In genomic region chr12:65534105-65534841, GRCh38 we compare ENCODE assay signal across 20 cellular contexts.
A peak's percentile ranks its signal among the peaks of the same experiment; 100 is the strongest.
DNase-seq lines count a peak whose midpoint lies in the region; FAIRE-seq and TF ChIP-seq lines count a peak whose summit lies in the region.
"Had no signal": no experiment of that assay in that cellular context is flagged by ENCODE, and none has a peak within 500 bp of the region (broad histone marks: within the 10 kb centered on the region; RNA-seq: fewer than 3 reads in every experiment).

No MANE protein-coding gene starts in this region.

- H3K79me2 ChIP-seq in Loucy (ENCODE audit: insufficient read depth, low read length): no peaks in the 10 kb centered on the region
- no peaks in the 10 kb centered on the region for H3K79me2 ChIP-seq in H1 (ENCODE audit: control insufficient read depth in 1 of 2, insufficient read depth in 2 of 2, low read length in 2 of 2)
- H3K79me2 ChIP-seq: parathyroid adenoma had no signal

- TF ChIP-seq POLR2A in H1 (IDR thresholded peaks at IDR 0.05; ENCODE audit: control extremely low read depth in 1 of 2, low read depth in 2 of 2, low read length in 2 of 2) (no peak), GM12891 (IDR thresholded peaks at IDR 0.05; ENCODE audit: low read depth, low read length) (no peak)

- POLR2A ChIA-PET in H1 (lab: Charles Lee; ENCODE audit: partially characterized antibody): no interaction called here

- H2BK120ac ChIP-seq in H1 (replicated peaks; ENCODE audit: low read depth, low read length): no peak overlapping the region

- FAIRE-seq in H1 (lab: Jason Lieb, UNC): no peak
- no peak for FAIRE-seq in GM12891 (lab: Jason Lieb, UNC)

- no peaks in the 10 kb centered on the region; the same call in 1 of the 2 replicates for H3K23me2 ChIP-seq in H1 (ENCODE audit: low read depth, low read length)

- H3K27ac Mint-ChIP-seq in progenitor cell of endocrine pancreas: peak overlapping the region; percentile 79
- H3K27ac Mint-ChIP-seq: activated CD4-positive, alpha-beta memory T cell treated with anti-CD3 and anti-CD28 coated beads for 36 hours; activated naive CD8-positive, alpha-beta T cell treated with anti-CD3 and anti-CD28 coated beads for 36 hours; B cell; effector memory CD8-positive, alpha-beta T cell had no signal

- H3K9me3 Mint-ChIP-seq in progenitor cell of endocrine pancreas (ENCODE audit: low read depth): peaks cover 6% of the 10 kb centered on the region

- peaks cover 24% of the 10 kb centered on the region for H3K4me1 Mint-ChIP-seq in progenitor cell of endocrine pancreas (ENCODE audit: low read depth)
- H3K4me1 Mint-ChIP-seq: B cell had no signal

- no peak overlapping the region for H2BK15ac ChIP-seq in H1 (ENCODE audit: low read length)

- no peak overlapping the region for H4K91ac ChIP-seq in H1 (replicated peaks; ENCODE audit: insufficient read length, low read length)

- DNase-seq in EL (peak; percentile 31), H1 (ENCODE audit: low read depth in 1 of 2, low spot score in 2 of 2) (no peak), progenitor cell of endocrine pancreas (ENCODE audit: low spot score, unreplicated experiment) (no peak), T-helper 1 cell (no peak), substantia nigra (lab: John Stamatoyannopoulos, UW) (no peak), GM12891 (ENCODE audit: insufficient read length, low spot score) (no peak)
- DNase-seq in activated naive CD4-positive, alpha-beta T cell treated with anti-CD3 and anti-CD28 coated beads, Interleukin-2, amount 50 U/mL, for 16 hours: no peak
- DNase-seq: activated CD4-positive, alpha-beta memory T cell treated with anti-CD3 and anti-CD28 coated beads for 36 hours; activated naive CD8-positive, alpha-beta T cell treated with anti-CD3 and anti-CD28 coated beads for 36 hours; activated T-cell treated with anti-CD3 and anti-CD28 coated beads, Interleukin-2, amount 50 U/mL, for 4 hours; caudate nucleus; DMS 273 treated with DMSO at 0.1 percent for 48 hours; effector memory CD8-positive, alpha-beta T cell; left ventricle myocardium superior; NCI-H2029 treated with DMSO at 0.1 percent for 48 hours; NCI-H526 treated with DMSO at 0.1 percent for 48 hours; tibial artery had no signal

- H3K36me3 ChIP-seq in Loucy (ENCODE audit: insufficient read depth, low read length): no peaks in the 10 kb centered on the region
- H3K36me3 ChIP-seq in H1 (ENCODE audit: control insufficient read depth in 2 of 4, insufficient read depth in 4 of 4, low read length in 3 of 4): no peaks in the 10 kb centered on the region
- H3K36me3 ChIP-seq: tibial artery had no signal

- H3K4me1 ChIP-seq in Loucy (ENCODE audit: insufficient read depth, low read length, poor library complexity, severe bottlenecking): peaks cover 31% of the 10 kb centered on the region
- peaks cover 0 to 8% (median 3%) of the 10 kb centered on the region in 4 experiments; a peak in 3 of 7 replicates for H3K4me1 ChIP-seq in H1 (replicated peaks in 1 of 4; ENCODE audit: control insufficient read depth in 3 of 4, insufficient read depth in 4 of 4, low read length in 3 of 4)
- H3K4me1 ChIP-seq: parathyroid adenoma had no signal

- no peak overlapping the region for H3K18ac ChIP-seq in H1 (ENCODE audit: extremely low read depth, low read length)

- H3K14ac ChIP-seq in H1 (ENCODE audit: insufficient read length): no peak overlapping the region

- H2BK5ac ChIP-seq in H1 (ENCODE audit: low read depth, low read length): no peak overlapping the region

- H2BK20ac ChIP-seq in H1 (ENCODE audit: low read length): no peak overlapping the region

- no peaks in the 10 kb centered on the region for H3K9me2 ChIP-seq in Loucy (replicated peaks; ENCODE audit: low read depth, low read length)

- H3K4me3 ChIP-seq in Loucy (ENCODE audit: low read length, poor library complexity, severe bottlenecking): peak overlapping the region; percentile 25
- no peak overlapping the region for H3K4me3 ChIP-seq in H1 (ENCODE audit: extremely low read depth in 1 of 4, insufficient read depth in 2 of 4, low read depth in 3 of 4, low read length in 4 of 4)
- H3K4me3 ChIP-seq: tibial artery had no signal

- WGBS in H1 (ENCODE audit: extremely low coverage in 1 of 2, insufficient coverage in 1 of 2, insufficient read length in 1 of 2, insufficient replicate concordance in 2 of 2, low coverage in 1 of 2, low lambda C conversion rate in 2 of 2, missing lambda C conversion rate in 1 of 2), 2 experiments: 85% methylated on average over 10 of the region's 10 CpGs; no CpG with 5 or more reads in 1 of the 2 experiments

- H3K27me3 ChIP-seq in Loucy (ENCODE audit: insufficient read depth, low read length, poor library complexity, severe bottlenecking): peaks cover 5% of the 10 kb centered on the region
- no peaks in the 10 kb centered on the region for H3K27me3 ChIP-seq in H1 (replicated peaks in 1 of 4; ENCODE audit: control insufficient read depth in 3 of 4, extremely low read depth in 1 of 4, insufficient read depth in 3 of 4, low read length in 3 of 4)
- H3K27me3 ChIP-seq: tibial artery had no signal

- H2AFZ ChIP-seq in Loucy (ENCODE audit: low read length) (no peak overlapping the region), H1 (ENCODE audit: low read length) (peak overlapping the region; percentile 76)
- H2AFZ ChIP-seq: parathyroid adenoma had no signal

- peaks cover 2% of the 10 kb centered on the region; the same call in 1 of the 2 replicates for H3F3A ChIP-seq in Loucy (ENCODE audit: low read depth)

- H3K27me3 Mint-ChIP-seq in progenitor cell of endocrine pancreas: no peaks in the 10 kb centered on the region
- H3K27me3 Mint-ChIP-seq: activated CD4-positive, alpha-beta memory T cell treated with anti-CD3 and anti-CD28 coated beads for 36 hours; activated naive CD8-positive, alpha-beta T cell treated with anti-CD3 and anti-CD28 coated beads for 36 hours; B cell had no signal

- H3K4me3 Mint-ChIP-seq in progenitor cell of endocrine pancreas (ENCODE audit: low read depth): no peak overlapping the region
- H3K4me3 Mint-ChIP-seq: activated CD4-positive, alpha-beta memory T cell treated with anti-CD3 and anti-CD28 coated beads for 36 hours; activated naive CD8-positive, alpha-beta T cell treated with anti-CD3 and anti-CD28 coated beads for 36 hours; activated T-cell treated with anti-CD3 and anti-CD28 coated beads, Interleukin-2, amount 50 U/mL, for 4 hours; B cell; effector memory CD8-positive, alpha-beta T cell had no signal

- H2BK12ac ChIP-seq in H1 (ENCODE audit: low read depth, low read length): no peak overlapping the region

- TF ChIP-seq CTCF in Loucy (conservative IDR thresholded peaks at IDR 0.05; ENCODE audit: low read length) (no peak), H1 (IDR thresholded peaks at IDR 0.05; ENCODE audit: control extremely low read depth in 1 of 3, insufficient read depth in 1 of 3, low read depth in 1 of 3, low read length in 3 of 3) (no peak), progenitor cell of endocrine pancreas (IDR thresholded peaks at IDR 0.05; ENCODE audit: unreplicated experiment) (no peak)

- H3K4ac ChIP-seq in H1 (replicated peaks; ENCODE audit: insufficient read length, low read depth, low read length): no peak overlapping the region

- no peak overlapping the region for H4K5ac ChIP-seq in H1 (ENCODE audit: insufficient read length, low read depth, low read length)

- no peak overlapping the region for H2AK5ac ChIP-seq in H1 (ENCODE audit: low read depth, low read length)

- H4K8ac ChIP-seq in H1 (ENCODE audit: extremely low read depth, insufficient read depth, low read length): no peak overlapping the region

- H3K9me3 ChIP-seq in Loucy (ENCODE audit: insufficient read depth, low read depth, low read length): no peaks in the 10 kb centered on the region
- H3K9me3 ChIP-seq in H1 (ENCODE audit: insufficient read depth in 2 of 2, low read depth in 1 of 2, low read length in 1 of 2): peaks cover 0 to under 1% of the 10 kb centered on the region in 2 experiments; a peak in 2 of 4 replicates

- CTCF ChIA-PET in H1 (lab: Charles Lee; ENCODE audit: partially characterized antibody): interaction anchor here (1.0 to 1.9 kb wide), 4 partner anchors 22 to 570 kb away, joined by 3 to 9 read pairs (median 4); no protein-coding TSS in a partner anchor

- no peaks in the 10 kb centered on the region for H3K79me1 ChIP-seq in H1 (ENCODE audit: low read depth, low read length)

- H3K27ac ChIP-seq in H1 (ENCODE audit: low read depth, low read length) (no peak overlapping the region), substantia nigra (ENCODE audit: low read depth, low read length, poor library complexity, severe bottlenecking) (no peak overlapping the region)
- H3K27ac ChIP-seq: parathyroid adenoma, tibial artery had no signal

- H3K23ac ChIP-seq in H1 (ENCODE audit: insufficient read length): no peak overlapping the region

- no peaks in the 10 kb centered on the region for H4K20me1 ChIP-seq in Loucy (ENCODE audit: insufficient read depth, low read length, poor library complexity, severe bottlenecking)
- H4K20me1 ChIP-seq in H1 (replicated peaks in 1 of 2; ENCODE audit: control insufficient read depth in 1 of 2, insufficient read depth in 2 of 2, low read length in 2 of 2): no peaks in the 10 kb centered on the region

- H3K9ac ChIP-seq in Loucy (ENCODE audit: low read depth, low read length, poor library complexity, severe bottlenecking) (no peak overlapping the region), H1 (replicated peaks in 1 of 4; ENCODE audit: extremely low read depth in 1 of 4, low read depth in 3 of 4, low read length in 3 of 4) (no peak overlapping the region)
- H3K9ac ChIP-seq: parathyroid adenoma had no signal

- no peak for TF ChIP-seq EP300 in H1 (IDR thresholded peaks at IDR 0.05; ENCODE audit: borderline replicate concordance in 1 of 2, low read depth in 2 of 2, low read length in 2 of 2)

- no peak for TF ChIP-seq RAD21 in H1 (IDR thresholded peaks at IDR 0.05 in 1 of 2, conservative IDR thresholded peaks at IDR 0.05 in 1 of 2; ENCODE audit: low read depth in 2 of 2, low read length in 2 of 2)

- no peak overlapping the region for H3K56ac ChIP-seq in H1 (replicated peaks; ENCODE audit: insufficient read length, low read depth, low read length)

- H3K4me2 ChIP-seq in Loucy (ENCODE audit: low read depth, low read length, poor library complexity, severe bottlenecking) (peak overlapping the region; percentile 70), H1 (ENCODE audit: insufficient read depth in 1 of 2, low read depth in 2 of 2, low read length in 2 of 2) (no peak overlapping the region)

- no peaks in the 10 kb centered on the region for H3K36me3 Mint-ChIP-seq in progenitor cell of endocrine pancreas (ENCODE audit: insufficient read depth)

TF ChIP-seq in H1, 55 proteins besides CTCF, POLR2A, EP300 and RAD21 (continues in another document):
- TF ChIP-seq CHD1 (IDR thresholded peaks at IDR 0.05; ENCODE audit: low read depth, low read length): no peak

TF ChIP-seq in GM12891, 5 proteins besides CTCF, POLR2A, EP300 and RAD21:
- TF ChIP-seq POLR2AphosphoS5 (IDR thresholded peaks at IDR 0.05; ENCODE audit: low read depth, low read length): no peak
- no peak for TF ChIP-seq TAF1 (IDR thresholded peaks at IDR 0.05; ENCODE audit: low read depth, low read length)
- no peak for TF ChIP-seq POU2F2 (IDR thresholded peaks at IDR 0.05; ENCODE audit: low read depth, low read length)
- TF ChIP-seq PAX5 (IDR thresholded peaks at IDR 0.05; ENCODE audit: insufficient read depth, low read length, severe bottlenecking): no peak
- no peak for TF ChIP-seq SPI1 (IDR thresholded peaks at IDR 0.05; ENCODE audit: low read depth, low read length)
